Comparison of ENCODE assay signal across 2 cellular contexts in the genomic region with DNA sequence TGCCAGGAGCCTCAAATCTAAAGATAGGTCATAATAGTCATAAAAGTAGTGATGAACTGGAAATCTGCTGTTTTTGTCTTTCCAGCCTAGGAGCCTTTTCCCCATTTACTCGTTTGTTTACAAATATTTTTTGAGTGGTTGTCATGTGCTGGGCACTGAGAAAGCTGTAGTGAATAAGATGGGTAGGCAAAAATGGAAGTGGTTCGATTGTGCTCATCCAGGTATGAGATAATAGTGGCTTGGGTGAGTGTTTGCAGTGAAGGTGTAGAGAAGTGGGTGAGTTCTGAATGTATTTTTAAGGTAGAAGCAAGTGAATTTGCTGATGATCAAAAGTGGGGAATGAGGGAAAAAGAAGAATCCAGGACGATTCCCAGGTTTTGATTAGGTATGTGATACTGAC.
TF ChIP-seq lines count a peak whose summit lies in the region.

No MANE protein-coding gene starts in this region.

TF ChIP-seq in IMR-90, 13 proteins besides CTCF, POLR2A, EP300 and RAD21:
- TF ChIP-seq MAZ (IDR thresholded peaks at IDR 0.05; ENCODE audit: borderline replicate concordance, low read depth, low read length) (no peak), MAFK (IDR thresholded peaks at IDR 0.05; ENCODE audit: low read depth, low read length) (no peak)

TF ChIP-seq in GM12878, 131 proteins besides CTCF, POLR2A, EP300 and RAD21:
- no peak for TF ChIP-seq ZZZ3 (IDR thresholded peaks at IDR 0.05; ENCODE audit: control insufficient read depth, insufficient read length, low read depth)
- TF ChIP-seq ESRRA (IDR thresholded peaks at IDR 0.05; ENCODE audit: low read length): no peak
- TF ChIP-seq, protein P1, sequence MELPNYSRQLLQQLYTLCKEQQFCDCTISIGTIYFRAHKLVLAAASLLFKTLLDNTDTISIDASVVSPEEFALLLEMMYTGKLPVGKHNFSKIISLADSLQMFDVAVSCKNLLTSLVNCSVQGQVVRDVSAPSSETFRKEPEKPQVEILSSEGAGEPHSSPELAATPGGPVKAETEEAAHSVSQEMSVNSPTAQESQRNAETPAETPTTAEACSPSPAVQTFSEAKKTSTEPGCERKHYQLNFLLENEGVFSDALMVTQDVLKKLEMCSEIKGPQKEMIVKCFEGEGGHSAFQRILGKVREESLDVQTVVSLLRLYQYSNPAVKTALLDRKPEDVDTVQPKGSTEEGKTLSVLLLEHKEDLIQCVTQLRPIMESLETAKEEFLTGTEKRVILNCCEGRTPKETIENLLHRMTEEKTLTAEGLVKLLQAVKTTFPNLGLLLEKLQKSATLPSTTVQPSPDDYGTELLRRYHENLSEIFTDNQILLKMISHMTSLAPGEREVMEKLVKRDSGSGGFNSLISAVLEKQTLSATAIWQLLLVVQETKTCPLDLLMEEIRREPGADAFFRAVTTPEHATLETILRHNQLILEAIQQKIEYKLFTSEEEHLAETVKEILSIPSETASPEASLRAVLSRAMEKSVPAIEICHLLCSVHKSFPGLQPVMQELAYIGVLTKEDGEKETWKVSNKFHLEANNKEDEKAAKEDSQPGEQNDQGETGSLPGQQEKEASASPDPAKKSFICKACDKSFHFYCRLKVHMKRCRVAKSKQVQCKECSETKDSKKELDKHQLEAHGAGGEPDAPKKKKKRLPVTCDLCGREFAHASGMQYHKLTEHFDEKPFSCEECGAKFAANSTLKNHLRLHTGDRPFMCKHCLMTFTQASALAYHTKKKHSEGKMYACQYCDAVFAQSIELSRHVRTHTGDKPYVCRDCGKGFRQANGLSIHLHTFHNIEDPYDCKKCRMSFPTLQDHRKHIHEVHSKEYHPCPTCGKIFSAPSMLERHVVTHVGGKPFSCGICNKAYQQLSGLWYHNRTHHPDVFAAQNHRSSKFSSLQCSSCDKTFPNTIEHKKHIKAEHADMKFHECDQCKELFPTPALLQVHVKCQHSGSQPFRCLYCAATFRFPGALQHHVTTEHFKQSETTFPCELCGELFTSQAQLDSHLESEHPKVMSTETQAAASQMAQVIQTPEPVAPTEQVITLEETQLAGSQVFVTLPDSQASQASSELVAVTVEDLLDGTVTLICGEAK (IDR thresholded peaks at IDR 0.05; ENCODE audit: borderline replicate concordance): no peak
- TF ChIP-seq HCFC1 (IDR thresholded peaks at IDR 0.05; ENCODE audit: low read length): no peak
- TF ChIP-seq CEBPB (IDR thresholded peaks at IDR 0.05; ENCODE audit: borderline replicate concordance in 1 of 2, low read depth in 2 of 2, low read length in 2 of 2): no peak
- no peak for TF ChIP-seq YY1 (IDR thresholded peaks at IDR 0.05; ENCODE audit: low read depth, low read length)
- TF ChIP-seq, protein P2, sequence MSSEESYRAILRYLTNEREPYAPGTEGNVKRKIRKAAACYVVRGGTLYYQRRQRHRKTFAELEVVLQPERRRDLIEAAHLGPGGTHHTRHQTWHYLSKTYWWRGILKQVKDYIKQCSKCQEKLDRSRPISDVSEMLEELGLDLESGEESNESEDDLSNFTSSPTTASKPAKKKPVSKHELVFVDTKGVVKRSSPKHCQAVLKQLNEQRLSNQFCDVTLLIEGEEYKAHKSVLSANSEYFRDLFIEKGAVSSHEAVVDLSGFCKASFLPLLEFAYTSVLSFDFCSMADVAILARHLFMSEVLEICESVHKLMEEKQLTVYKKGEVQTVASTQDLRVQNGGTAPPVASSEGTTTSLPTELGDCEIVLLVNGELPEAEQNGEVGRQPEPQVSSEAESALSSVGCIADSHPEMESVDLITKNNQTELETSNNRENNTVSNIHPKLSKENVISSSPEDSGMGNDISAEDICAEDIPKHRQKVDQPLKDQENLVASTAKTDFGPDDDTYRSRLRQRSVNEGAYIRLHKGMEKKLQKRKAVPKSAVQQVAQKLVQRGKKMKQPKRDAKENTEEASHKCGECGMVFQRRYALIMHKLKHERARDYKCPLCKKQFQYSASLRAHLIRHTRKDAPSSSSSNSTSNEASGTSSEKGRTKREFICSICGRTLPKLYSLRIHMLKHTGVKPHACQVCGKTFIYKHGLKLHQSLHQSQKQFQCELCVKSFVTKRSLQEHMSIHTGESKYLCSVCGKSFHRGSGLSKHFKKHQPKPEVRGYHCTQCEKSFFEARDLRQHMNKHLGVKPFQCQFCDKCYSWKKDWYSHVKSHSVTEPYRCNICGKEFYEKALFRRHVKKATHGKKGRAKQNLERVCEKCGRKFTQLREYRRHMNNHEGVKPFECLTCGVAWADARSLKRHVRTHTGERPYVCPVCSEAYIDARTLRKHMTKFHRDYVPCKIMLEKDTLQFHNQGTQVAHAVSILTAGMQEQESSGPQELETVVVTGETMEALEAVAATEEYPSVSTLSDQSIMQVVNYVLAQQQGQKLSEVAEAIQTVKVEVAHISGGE (CRISPR knock-in tag; IDR thresholded peaks at IDR 0.05): no peak
- no peak for TF ChIP-seq PAX5 (IDR thresholded peaks at IDR 0.05; ENCODE audit: borderline replicate concordance, low read depth, low read length)
- TF ChIP-seq, protein P3, sequence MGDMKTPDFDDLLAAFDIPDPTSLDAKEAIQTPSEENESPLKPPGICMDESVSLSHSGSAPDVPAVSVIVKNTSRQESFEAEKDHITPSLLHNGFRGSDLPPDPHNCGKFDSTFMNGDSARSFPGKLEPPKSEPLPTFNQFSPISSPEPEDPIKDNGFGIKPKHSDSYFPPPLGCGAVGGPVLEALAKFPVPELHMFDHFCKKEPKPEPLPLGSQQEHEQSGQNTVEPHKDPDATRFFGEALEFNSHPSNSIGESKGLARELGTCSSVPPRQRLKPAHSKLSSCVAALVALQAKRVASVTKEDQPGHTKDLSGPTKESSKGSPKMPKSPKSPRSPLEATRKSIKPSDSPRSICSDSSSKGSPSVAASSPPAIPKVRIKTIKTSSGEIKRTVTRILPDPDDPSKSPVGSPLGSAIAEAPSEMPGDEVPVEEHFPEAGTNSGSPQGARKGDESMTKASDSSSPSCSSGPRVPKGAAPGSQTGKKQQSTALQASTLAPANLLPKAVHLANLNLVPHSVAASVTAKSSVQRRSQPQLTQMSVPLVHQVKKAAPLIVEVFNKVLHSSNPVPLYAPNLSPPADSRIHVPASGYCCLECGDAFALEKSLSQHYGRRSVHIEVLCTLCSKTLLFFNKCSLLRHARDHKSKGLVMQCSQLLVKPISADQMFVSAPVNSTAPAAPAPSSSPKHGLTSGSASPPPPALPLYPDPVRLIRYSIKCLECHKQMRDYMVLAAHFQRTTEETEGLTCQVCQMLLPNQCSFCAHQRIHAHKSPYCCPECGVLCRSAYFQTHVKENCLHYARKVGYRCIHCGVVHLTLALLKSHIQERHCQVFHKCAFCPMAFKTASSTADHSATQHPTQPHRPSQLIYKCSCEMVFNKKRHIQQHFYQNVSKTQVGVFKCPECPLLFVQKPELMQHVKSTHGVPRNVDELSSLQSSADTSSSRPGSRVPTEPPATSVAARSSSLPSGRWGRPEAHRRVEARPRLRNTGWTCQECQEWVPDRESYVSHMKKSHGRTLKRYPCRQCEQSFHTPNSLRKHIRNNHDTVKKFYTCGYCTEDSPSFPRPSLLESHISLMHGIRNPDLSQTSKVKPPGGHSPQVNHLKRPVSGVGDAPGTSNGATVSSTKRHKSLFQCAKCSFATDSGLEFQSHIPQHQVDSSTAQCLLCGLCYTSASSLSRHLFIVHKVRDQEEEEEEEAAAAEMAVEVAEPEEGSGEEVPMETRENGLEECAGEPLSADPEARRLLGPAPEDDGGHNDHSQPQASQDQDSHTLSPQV (IDR thresholded peaks at IDR 0.05): no peak
- no peak for TF ChIP-seq STAT3 (IDR thresholded peaks at IDR 0.05; ENCODE audit: low read depth, low read length)
- TF ChIP-seq RELA (IDR thresholded peaks at IDR 0.05; ENCODE audit: borderline replicate concordance, partially characterized antibody): no peak
- TF ChIP-seq, protein P4, sequence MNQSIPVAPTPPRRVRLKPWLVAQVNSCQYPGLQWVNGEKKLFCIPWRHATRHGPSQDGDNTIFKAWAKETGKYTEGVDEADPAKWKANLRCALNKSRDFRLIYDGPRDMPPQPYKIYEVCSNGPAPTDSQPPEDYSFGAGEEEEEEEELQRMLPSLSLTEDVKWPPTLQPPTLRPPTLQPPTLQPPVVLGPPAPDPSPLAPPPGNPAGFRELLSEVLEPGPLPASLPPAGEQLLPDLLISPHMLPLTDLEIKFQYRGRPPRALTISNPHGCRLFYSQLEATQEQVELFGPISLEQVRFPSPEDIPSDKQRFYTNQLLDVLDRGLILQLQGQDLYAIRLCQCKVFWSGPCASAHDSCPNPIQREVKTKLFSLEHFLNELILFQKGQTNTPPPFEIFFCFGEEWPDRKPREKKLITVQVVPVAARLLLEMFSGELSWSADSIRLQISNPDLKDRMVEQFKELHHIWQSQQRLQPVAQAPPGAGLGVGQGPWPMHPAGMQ (IDR thresholded peaks at IDR 0.05; ENCODE audit: borderline replicate concordance): no peak
- TF ChIP-seq CHD2 (IDR thresholded peaks at IDR 0.05; ENCODE audit: borderline replicate concordance, low read depth, low read length): no peak
- TF ChIP-seq, protein P5, sequence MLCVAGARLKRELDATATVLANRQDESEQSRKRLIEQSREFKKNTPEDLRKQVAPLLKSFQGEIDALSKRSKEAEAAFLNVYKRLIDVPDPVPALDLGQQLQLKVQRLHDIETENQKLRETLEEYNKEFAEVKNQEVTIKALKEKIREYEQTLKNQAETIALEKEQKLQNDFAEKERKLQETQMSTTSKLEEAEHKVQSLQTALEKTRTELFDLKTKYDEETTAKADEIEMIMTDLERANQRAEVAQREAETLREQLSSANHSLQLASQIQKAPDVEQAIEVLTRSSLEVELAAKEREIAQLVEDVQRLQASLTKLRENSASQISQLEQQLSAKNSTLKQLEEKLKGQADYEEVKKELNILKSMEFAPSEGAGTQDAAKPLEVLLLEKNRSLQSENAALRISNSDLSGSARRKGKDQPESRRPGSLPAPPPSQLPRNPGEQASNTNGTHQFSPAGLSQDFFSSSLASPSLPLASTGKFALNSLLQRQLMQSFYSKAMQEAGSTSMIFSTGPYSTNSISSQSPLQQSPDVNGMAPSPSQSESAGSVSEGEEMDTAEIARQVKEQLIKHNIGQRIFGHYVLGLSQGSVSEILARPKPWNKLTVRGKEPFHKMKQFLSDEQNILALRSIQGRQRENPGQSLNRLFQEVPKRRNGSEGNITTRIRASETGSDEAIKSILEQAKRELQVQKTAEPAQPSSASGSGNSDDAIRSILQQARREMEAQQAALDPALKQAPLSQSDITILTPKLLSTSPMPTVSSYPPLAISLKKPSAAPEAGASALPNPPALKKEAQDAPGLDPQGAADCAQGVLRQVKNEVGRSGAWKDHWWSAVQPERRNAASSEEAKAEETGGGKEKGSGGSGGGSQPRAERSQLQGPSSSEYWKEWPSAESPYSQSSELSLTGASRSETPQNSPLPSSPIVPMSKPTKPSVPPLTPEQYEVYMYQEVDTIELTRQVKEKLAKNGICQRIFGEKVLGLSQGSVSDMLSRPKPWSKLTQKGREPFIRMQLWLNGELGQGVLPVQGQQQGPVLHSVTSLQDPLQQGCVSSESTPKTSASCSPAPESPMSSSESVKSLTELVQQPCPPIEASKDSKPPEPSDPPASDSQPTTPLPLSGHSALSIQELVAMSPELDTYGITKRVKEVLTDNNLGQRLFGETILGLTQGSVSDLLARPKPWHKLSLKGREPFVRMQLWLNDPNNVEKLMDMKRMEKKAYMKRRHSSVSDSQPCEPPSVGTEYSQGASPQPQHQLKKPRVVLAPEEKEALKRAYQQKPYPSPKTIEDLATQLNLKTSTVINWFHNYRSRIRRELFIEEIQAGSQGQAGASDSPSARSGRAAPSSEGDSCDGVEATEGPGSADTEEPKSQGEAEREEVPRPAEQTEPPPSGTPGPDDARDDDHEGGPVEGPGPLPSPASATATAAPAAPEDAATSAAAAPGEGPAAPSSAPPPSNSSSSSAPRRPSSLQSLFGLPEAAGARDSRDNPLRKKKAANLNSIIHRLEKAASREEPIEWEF (IDR thresholded peaks at IDR 0.05; ENCODE audit: insufficient replicate concordance, low read depth, low read length): no peak
- no peak for TF ChIP-seq MYB (IDR thresholded peaks at IDR 0.05; ENCODE audit: borderline replicate concordance, low read depth, low read length)
- TF ChIP-seq, protein P6, sequence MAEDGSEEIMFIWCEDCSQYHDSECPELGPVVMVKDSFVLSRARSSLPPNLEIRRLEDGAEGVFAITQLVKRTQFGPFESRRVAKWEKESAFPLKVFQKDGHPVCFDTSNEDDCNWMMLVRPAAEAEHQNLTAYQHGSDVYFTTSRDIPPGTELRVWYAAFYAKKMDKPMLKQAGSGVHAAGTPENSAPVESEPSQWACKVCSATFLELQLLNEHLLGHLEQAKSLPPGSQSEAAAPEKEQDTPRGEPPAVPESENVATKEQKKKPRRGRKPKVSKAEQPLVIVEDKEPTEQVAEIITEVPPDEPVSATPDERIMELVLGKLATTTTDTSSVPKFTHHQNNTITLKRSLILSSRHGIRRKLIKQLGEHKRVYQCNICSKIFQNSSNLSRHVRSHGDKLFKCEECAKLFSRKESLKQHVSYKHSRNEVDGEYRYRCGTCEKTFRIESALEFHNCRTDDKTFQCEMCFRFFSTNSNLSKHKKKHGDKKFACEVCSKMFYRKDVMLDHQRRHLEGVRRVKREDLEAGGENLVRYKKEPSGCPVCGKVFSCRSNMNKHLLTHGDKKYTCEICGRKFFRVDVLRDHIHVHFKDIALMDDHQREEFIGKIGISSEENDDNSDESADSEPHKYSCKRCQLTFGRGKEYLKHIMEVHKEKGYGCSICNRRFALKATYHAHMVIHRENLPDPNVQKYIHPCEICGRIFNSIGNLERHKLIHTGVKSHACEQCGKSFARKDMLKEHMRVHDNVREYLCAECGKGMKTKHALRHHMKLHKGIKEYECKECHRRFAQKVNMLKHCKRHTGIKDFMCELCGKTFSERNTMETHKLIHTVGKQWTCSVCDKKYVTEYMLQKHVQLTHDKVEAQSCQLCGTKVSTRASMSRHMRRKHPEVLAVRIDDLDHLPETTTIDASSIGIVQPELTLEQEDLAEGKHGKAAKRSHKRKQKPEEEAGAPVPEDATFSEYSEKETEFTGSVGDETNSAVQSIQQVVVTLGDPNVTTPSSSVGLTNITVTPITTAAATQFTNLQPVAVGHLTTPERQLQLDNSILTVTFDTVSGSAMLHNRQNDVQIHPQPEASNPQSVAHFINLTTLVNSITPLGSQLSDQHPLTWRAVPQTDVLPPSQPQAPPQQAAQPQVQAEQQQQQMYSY (CRISPR knock-in tag; IDR thresholded peaks at IDR 0.05): no peak
- TF ChIP-seq, protein P7, sequence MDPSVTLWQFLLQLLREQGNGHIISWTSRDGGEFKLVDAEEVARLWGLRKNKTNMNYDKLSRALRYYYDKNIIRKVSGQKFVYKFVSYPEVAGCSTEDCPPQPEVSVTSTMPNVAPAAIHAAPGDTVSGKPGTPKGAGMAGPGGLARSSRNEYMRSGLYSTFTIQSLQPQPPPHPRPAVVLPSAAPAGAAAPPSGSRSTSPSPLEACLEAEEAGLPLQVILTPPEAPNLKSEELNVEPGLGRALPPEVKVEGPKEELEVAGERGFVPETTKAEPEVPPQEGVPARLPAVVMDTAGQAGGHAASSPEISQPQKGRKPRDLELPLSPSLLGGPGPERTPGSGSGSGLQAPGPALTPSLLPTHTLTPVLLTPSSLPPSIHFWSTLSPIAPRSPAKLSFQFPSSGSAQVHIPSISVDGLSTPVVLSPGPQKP (IDR thresholded peaks at IDR 0.05; ENCODE audit: low read depth, low read length): no peak
